ENCODE assay signal across 12 cellular contexts in genomic region chr7:50327443-50327842, GRCh38. TPM values are rescaled to one million over a fixed set of nuclear protein-coding genes. Genes with fewer than 3 reads are reported as not detected.
A peak's percentile ranks its signal among the peaks of the same experiment; 100 is the strongest.
DNase-seq lines count a peak whose midpoint lies in the region; ATAC-seq lines count a peak whose summit lies in the region.
"Had no signal": no experiment of that assay in that cellular context is flagged by ENCODE, and none has a peak within 500 bp of the region (broad histone marks: within the 10 kb centered on the region; RNA-seq: fewer than 3 reads in every experiment).

No MANE protein-coding gene starts in this region.

- peak overlapping the region; percentile 37 for H3K27ac ChIP-seq in effector memory CD4-positive, alpha-beta T cell (ENCODE audit: insufficient read depth, low read length, poor library complexity, severe bottlenecking)

- peaks cover 49% of the 10 kb centered on the region for H3K36me3 ChIP-seq in effector memory CD4-positive, alpha-beta T cell (ENCODE audit: control insufficient read depth, insufficient read depth, low read length)

- H3K4me3 ChIP-seq in effector memory CD4-positive, alpha-beta T cell (ENCODE audit: insufficient read depth, low read depth, low read length, poor library complexity, severe bottlenecking): no peak overlapping the region

- no peaks in the 10 kb centered on the region for H3K27me3 ChIP-seq in effector memory CD4-positive, alpha-beta T cell (replicated peaks; ENCODE audit: control insufficient read depth, insufficient read depth, low read length, poor library complexity, severe bottlenecking)

- ATAC-seq in GM18511 (IDR thresholded peaks at IDR 0.05; ENCODE audit: unreplicated experiment): peak; percentile 40
- peak; percentile 15 for ATAC-seq in GM19468 (IDR thresholded peaks at IDR 0.05; ENCODE audit: extremely low read depth, unreplicated experiment)
- ATAC-seq in HG03280 (IDR thresholded peaks at IDR 0.05; ENCODE audit: unreplicated experiment): peak; percentile 29
- no peak for ATAC-seq in Right ventricle myocardium superior (ENCODE audit: poor library complexity)
- ATAC-seq: HepG2 had no signal

- H3K4me1 ChIP-seq in effector memory CD4-positive, alpha-beta T cell (ENCODE audit: control insufficient read depth, insufficient read depth, low read length, poor library complexity, severe bottlenecking): peaks cover 65% of the 10 kb centered on the region

- no peaks in the 10 kb centered on the region for H3K9me3 ChIP-seq in effector memory CD4-positive, alpha-beta T cell (ENCODE audit: control insufficient read depth, low read length)

- intact Hi-C loops in Right ventricle myocardium superior (cut with DNase I): no loop called here

- DNase-seq in effector memory CD4-positive, alpha-beta T cell: no peak
- DNase-seq in Right ventricle myocardium superior (no peak), cerebellum (ENCODE audit: low spot score) (no peak), OCI-M2 (lab: John Stamatoyannopoulos, UW; ENCODE audit: unreplicated experiment) (no peak), NOMO-1 treated with DMSO at 0.1 percent for 48 hours (lab: John Stamatoyannopoulos, UW; ENCODE audit: unreplicated experiment) (no peak)
- DNase-seq: Calu3 had no signal

RNA-seq across cellular contexts. Expression of gene IKZF1, which starts 22.9 kb away (rescaled TPM):
- total RNA-seq in Right ventricle myocardium superior: 2.4 TPM
- 2.4 TPM for total RNA-seq in cerebellum
- total RNA-seq: bronchial epithelial cell, HepG2, myocyte had no signal
